8 cellular contexts compared by ENCODE assay signal in the genomic region with DNA sequence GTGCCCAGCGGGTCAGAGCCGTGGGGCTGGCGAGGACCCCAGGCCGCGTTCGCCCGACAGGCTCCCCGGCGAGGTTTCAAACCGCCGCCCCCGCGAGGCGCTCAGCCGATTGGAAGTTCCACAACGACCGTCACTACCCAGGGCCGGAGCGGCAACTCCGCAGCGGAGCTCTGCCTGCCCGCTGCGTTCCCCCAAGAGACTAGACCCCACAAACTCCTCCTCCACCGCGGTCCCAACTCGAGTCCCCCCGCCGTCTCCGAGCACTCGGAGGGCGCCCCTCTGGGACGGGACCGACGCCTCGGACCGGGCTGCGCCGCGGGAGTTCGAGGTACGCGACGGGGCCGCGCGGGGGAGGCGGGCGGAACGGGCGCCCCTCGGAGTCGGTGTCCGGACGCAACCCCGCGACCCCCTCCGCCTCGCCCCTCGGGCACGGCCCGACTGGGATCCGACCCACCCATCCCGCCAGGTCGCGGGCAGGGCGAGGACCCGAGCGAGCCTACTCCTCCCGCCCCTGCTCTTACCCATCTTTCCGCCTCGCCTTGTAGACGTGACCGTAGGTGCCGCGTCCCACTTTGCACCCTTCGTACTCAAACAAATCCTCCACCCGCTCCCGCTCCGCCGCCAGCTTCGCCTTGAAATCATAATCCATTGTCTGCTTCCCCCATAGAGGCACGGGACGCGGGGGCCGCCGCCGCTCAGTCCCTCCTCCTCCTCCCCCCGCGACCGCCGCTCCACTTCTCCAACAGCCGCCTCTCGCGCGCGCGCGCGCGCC. TPM values are rescaled to one million over a fixed set of nuclear protein-coding genes. Genes with fewer than 3 reads are reported as not detected.
A peak's percentile ranks its signal among the peaks of the same experiment; 100 is the strongest.
DNase-seq lines count a peak whose midpoint lies in the region; ATAC-seq and TF ChIP-seq lines count a peak whose summit lies in the region.

No MANE protein-coding gene starts in this region.

- H3K36me3 ChIP-seq in OCI-LY1 (ENCODE audit: insufficient read depth, low read length): peaks cover 6% of the 10 kb centered on the region

- peaks cover 12% of the 10 kb centered on the region for H3F3A ChIP-seq in OCI-LY1 (ENCODE audit: insufficient read depth, low read length)

- H3K4me1 ChIP-seq in OCI-LY1 (ENCODE audit: insufficient read depth, low read length, severe bottlenecking): peaks cover 53% of the 10 kb centered on the region

- no peaks in the 10 kb centered on the region; the same call in 1 of the 2 replicates for H3K9me3 ChIP-seq in OCI-LY1 (ENCODE audit: low read length)

- H4K20me1 ChIP-seq in OCI-LY1 (ENCODE audit: insufficient read depth, low read length): no peaks in the 10 kb centered on the region

- H3K27ac Mint-ChIP-seq in activated T-helper 17 cell treated with anti-CD3 and anti-CD28 coated beads, Interleukin-2, amount 50 U/mL, for 72 hours: peak overlapping the region; percentile 99
- peak overlapping the region; percentile 98 for H3K27ac Mint-ChIP-seq in natural killer cell
- H3K27ac Mint-ChIP-seq in stimulated activated naive CD8-positive, alpha-beta T cell treated with anti-CD3 and anti-CD28 coated beads, Interleukin-15, Interleukin-2, amounts not matched to agents 100 ng/mL and 50 ng/mL, for 24 hours: peak overlapping the region; percentile 96

- peak overlapping the region; percentile 93 for H3K4me3 ChIP-seq in OCI-LY1 (ENCODE audit: low read depth, low read length, poor library complexity, severe bottlenecking)
- peak overlapping the region; percentile 85 for H3K4me3 ChIP-seq in fibroblast of mammary gland (ENCODE audit: control insufficient read depth, low read depth, low read length)

- H3K4me2 ChIP-seq in OCI-LY1 (ENCODE audit: low read length): peak overlapping the region; percentile 99

- peak overlapping the region; percentile 93 for H3K4me3 Mint-ChIP-seq in activated T-helper 17 cell treated with anti-CD3 and anti-CD28 coated beads, Interleukin-2, amount 50 U/mL, for 72 hours
- H3K4me3 Mint-ChIP-seq in natural killer cell: peak overlapping the region; percentile 94
- peak overlapping the region; percentile 93 for H3K4me3 Mint-ChIP-seq in stimulated activated naive CD8-positive, alpha-beta T cell treated with anti-CD3 and anti-CD28 coated beads, Interleukin-15, Interleukin-2, amounts not matched to agents 100 ng/mL and 50 ng/mL, for 24 hours

- peaks cover 25% of the 10 kb centered on the region for H3K4me1 Mint-ChIP-seq in activated T-helper 17 cell treated with anti-CD3 and anti-CD28 coated beads, Interleukin-2, amount 50 U/mL, for 72 hours
- peaks cover 28 to 34% of the 10 kb centered on the region in 2 donors for H3K4me1 Mint-ChIP-seq in natural killer cell
- H3K4me1 Mint-ChIP-seq in stimulated activated naive CD8-positive, alpha-beta T cell treated with anti-CD3 and anti-CD28 coated beads, Interleukin-15, Interleukin-2, amounts not matched to agents 100 ng/mL and 50 ng/mL, for 24 hours (ENCODE audit: low read depth): peaks cover 44% of the 10 kb centered on the region

- H3K36me3 Mint-ChIP-seq in activated T-helper 17 cell treated with anti-CD3 and anti-CD28 coated beads, Interleukin-2, amount 50 U/mL, for 72 hours (ENCODE audit: low read depth): peaks cover 14% of the 10 kb centered on the region
- no peaks in the 10 kb centered on the region for H3K36me3 Mint-ChIP-seq in natural killer cell
- no peaks in the 10 kb centered on the region for H3K36me3 Mint-ChIP-seq in stimulated activated naive CD8-positive, alpha-beta T cell treated with anti-CD3 and anti-CD28 coated beads, Interleukin-15, Interleukin-2, amounts not matched to agents 100 ng/mL and 50 ng/mL, for 24 hours (ENCODE audit: low read depth)

- TF ChIP-seq CTCF in OCI-LY1 (IDR thresholded peaks at IDR 0.05; ENCODE audit: low read length) (no peak), fibroblast of mammary gland (conservative IDR thresholded peaks at IDR 0.05; ENCODE audit: control insufficient read depth, insufficient read depth, low read depth, low read length) (no peak), natural killer cell (IDR thresholded peaks at IDR 0.05) (no peak)

- peak; percentile 66 for DNase-seq in AG08395 (ENCODE audit: low spot score)
- DNase-seq in fibroblast of mammary gland (ENCODE audit: low read depth): peak; percentile 51
- peak; percentile 68 for DNase-seq in natural killer cell

- H3K9ac ChIP-seq in OCI-LY1 (ENCODE audit: low read length): peak overlapping the region; percentile 90

- peak overlapping the region; percentile 89 for H3K27ac ChIP-seq in OCI-LY1 (ENCODE audit: low read depth, low read length, poor library complexity, severe bottlenecking)

- no peaks in the 10 kb centered on the region for H3K27me3 ChIP-seq in OCI-LY1 (ENCODE audit: insufficient read depth, low read length)

- peaks cover 37% of the 10 kb centered on the region for H3K79me2 ChIP-seq in OCI-LY1 (ENCODE audit: insufficient read depth, low read length)

- no peak overlapping the region for H2AFZ ChIP-seq in OCI-LY1 (ENCODE audit: low read length)

- no peaks in the 10 kb centered on the region for H3K9me3 Mint-ChIP-seq in activated T-helper 17 cell treated with anti-CD3 and anti-CD28 coated beads, Interleukin-2, amount 50 U/mL, for 72 hours
- no peaks in the 10 kb centered on the region for H3K9me3 Mint-ChIP-seq in natural killer cell
- no peaks in the 10 kb centered on the region for H3K9me3 Mint-ChIP-seq in stimulated activated naive CD8-positive, alpha-beta T cell treated with anti-CD3 and anti-CD28 coated beads, Interleukin-15, Interleukin-2, amounts not matched to agents 100 ng/mL and 50 ng/mL, for 24 hours

- ATAC-seq in GM18907 (IDR thresholded peaks at IDR 0.05; ENCODE audit: unreplicated experiment) (peak; percentile 17), HG03196 (IDR thresholded peaks at IDR 0.05; ENCODE audit: unreplicated experiment) (peak; percentile 17), natural killer cell (peak; percentile 3 to 22 (median 14))
- ATAC-seq in activated T-helper 17 cell treated with anti-CD3 and anti-CD28 coated beads, Interleukin-2, amount 50 U/mL, for 72 hours (replicated peaks): peak; percentile 11

- intact Hi-C loops in natural killer cell (cut with micrococcal nuclease): loop anchor here (1.0 to 5.0 kb wide), 4 partner anchors 60 to 1432 kb away; a partner anchor contains a TSS

- no peaks in the 10 kb centered on the region for H3K9me2 ChIP-seq in OCI-LY1 (ENCODE audit: low read depth, low read length)

- no peaks in the 10 kb centered on the region for H3K27me3 Mint-ChIP-seq in activated T-helper 17 cell treated with anti-CD3 and anti-CD28 coated beads, Interleukin-2, amount 50 U/mL, for 72 hours
- H3K27me3 Mint-ChIP-seq in natural killer cell (ENCODE audit: low read depth in 2 of 2): no peaks in the 10 kb centered on the region
- H3K27me3 Mint-ChIP-seq in stimulated activated naive CD8-positive, alpha-beta T cell treated with anti-CD3 and anti-CD28 coated beads, Interleukin-15, Interleukin-2, amounts not matched to agents 100 ng/mL and 50 ng/mL, for 24 hours: no peaks in the 10 kb centered on the region

RNA-seq across cellular contexts. Expression of a gene that starts 0.6 kb away (rescaled TPM):
- 10 to 100 TPM; 18.3 to 39.8 TPM for total RNA-seq in activated T-helper 17 cell treated with anti-CD3 and anti-CD28 coated beads, Interleukin-2, amount 50 U/mL, for 72 hours
- total RNA-seq in natural killer cell: 10 to 100 TPM; 21.2 to 30.8 (median 25.9) TPM

RNA-seq across cellular contexts. Expression of a gene that starts 59.9 kb away (rescaled TPM):
- 10 to 100 TPM; 49.8 to 92.9 TPM for total RNA-seq in activated T-helper 17 cell treated with anti-CD3 and anti-CD28 coated beads, Interleukin-2, amount 50 U/mL, for 72 hours
- 100 to 1,000 TPM; 109 to 175 (median 113) TPM for total RNA-seq in natural killer cell

Comparison
In these comparisons a context has a peak if more than half of its experiments do, and no peak if none do; other contexts are left out.
1. Peak in every context shown above with its lines: DNase-seq, ATAC-seq, H3K4me3 ChIP-seq and H3K27ac ChIP-seq.